Comparison of ENCODE assay signal across 1 cellular context in the genomic region with DNA sequence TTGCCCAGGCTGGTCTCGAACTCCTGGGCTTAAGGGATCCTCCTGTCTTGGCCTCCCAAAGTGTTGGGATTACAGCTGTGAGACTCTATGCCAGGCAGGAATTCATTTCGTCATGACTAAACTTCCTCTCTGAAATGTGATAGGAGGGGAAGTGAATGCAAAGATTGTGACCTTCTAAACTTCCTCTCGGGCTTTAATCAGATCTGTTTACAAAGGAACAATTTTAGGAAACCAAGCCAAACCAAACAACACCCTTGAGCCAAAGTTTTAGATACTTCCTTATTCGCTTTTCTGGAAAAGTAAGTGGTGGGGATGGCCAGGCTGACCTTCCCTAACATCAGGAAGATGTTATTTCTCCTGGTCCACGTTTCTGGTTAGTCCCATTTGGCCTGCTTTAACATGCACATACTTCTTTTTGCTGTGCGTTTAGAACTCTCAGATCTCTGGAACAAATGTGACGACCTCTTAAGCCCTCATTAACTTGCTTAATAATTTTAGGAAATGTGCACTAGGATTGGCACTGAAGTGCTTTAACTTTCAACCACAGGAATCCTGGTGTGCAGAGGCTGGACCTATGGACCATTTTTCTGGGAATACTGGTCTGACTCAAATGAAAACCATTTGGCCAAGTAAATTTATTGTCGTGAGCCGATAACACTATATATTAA.
TF ChIP-seq lines count a peak whose summit lies in the region.

No MANE protein-coding gene starts in this region.

TF ChIP-seq in K562, 482 proteins besides CTCF, POLR2A, EP300 and RAD21:
- peak; percentile 64; the same call in 1 of the 2 replicates for TF ChIP-seq GTF2E2 (tag; IDR thresholded peaks at IDR 0.05)
- TF ChIP-seq SMARCE1 (IDR thresholded peaks at IDR 0.05) = peak; percentile 50; the same call in 1 of the 2 replicates
- TF ChIP-seq ADNP (tag; IDR thresholded peaks at IDR 0.05) = 0 out of 2 replicates have a peak, but pooled peaks have one; percentile 36
- TF ChIP-seq KLF10 (CRISPR knock-in tag; IDR thresholded peaks at IDR 0.05) = no peak
- TF ChIP-seq, protein P1, sequence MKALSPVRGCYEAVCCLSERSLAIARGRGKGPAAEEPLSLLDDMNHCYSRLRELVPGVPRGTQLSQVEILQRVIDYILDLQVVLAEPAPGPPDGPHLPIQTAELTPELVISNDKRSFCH (CRISPR knock-in tag; IDR thresholded peaks at IDR 0.05) = no peak
- TF ChIP-seq, protein P1 (tag; IDR thresholded peaks at IDR 0.05) = 0 out of 2 replicates have a peak, but pooled peaks have one; percentile 67
- peak in 1 of 2 experiments; percentile 10; a peak in 1 of 4 replicates for TF ChIP-seq RCOR1 (IDR thresholded peaks at IDR 0.05; ENCODE audit: borderline replicate concordance in 1 of 2, low read depth in 2 of 2, low read length in 2 of 2)
- peak; percentile 36; the same call in 1 of the 2 replicates for TF ChIP-seq CTBP1 (IDR thresholded peaks at IDR 0.05; ENCODE audit: borderline replicate concordance)
- no peak for TF ChIP-seq ZNF507 (tag; conservative IDR thresholded peaks at IDR 0.05)
- peak; percentile 40; the same call in 1 of the 2 replicates for TF ChIP-seq ELF2 (CRISPR knock-in tag; IDR thresholded peaks at IDR 0.05)
- TF ChIP-seq RBM15 (IDR thresholded peaks at IDR 0.05; ENCODE audit: insufficient read depth, low read length) = no peak
- TF ChIP-seq U2AF2 (optimal IDR thresholded peaks at IDR 0.05; ENCODE audit: low read depth, low read length) = no peak
- TF ChIP-seq, protein P2, sequence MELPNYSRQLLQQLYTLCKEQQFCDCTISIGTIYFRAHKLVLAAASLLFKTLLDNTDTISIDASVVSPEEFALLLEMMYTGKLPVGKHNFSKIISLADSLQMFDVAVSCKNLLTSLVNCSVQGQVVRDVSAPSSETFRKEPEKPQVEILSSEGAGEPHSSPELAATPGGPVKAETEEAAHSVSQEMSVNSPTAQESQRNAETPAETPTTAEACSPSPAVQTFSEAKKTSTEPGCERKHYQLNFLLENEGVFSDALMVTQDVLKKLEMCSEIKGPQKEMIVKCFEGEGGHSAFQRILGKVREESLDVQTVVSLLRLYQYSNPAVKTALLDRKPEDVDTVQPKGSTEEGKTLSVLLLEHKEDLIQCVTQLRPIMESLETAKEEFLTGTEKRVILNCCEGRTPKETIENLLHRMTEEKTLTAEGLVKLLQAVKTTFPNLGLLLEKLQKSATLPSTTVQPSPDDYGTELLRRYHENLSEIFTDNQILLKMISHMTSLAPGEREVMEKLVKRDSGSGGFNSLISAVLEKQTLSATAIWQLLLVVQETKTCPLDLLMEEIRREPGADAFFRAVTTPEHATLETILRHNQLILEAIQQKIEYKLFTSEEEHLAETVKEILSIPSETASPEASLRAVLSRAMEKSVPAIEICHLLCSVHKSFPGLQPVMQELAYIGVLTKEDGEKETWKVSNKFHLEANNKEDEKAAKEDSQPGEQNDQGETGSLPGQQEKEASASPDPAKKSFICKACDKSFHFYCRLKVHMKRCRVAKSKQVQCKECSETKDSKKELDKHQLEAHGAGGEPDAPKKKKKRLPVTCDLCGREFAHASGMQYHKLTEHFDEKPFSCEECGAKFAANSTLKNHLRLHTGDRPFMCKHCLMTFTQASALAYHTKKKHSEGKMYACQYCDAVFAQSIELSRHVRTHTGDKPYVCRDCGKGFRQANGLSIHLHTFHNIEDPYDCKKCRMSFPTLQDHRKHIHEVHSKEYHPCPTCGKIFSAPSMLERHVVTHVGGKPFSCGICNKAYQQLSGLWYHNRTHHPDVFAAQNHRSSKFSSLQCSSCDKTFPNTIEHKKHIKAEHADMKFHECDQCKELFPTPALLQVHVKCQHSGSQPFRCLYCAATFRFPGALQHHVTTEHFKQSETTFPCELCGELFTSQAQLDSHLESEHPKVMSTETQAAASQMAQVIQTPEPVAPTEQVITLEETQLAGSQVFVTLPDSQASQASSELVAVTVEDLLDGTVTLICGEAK (IDR thresholded peaks at IDR 0.05) = no peak
- TF ChIP-seq, protein P2 (CRISPR knock-in tag; IDR thresholded peaks at IDR 0.05) = no peak
- TF ChIP-seq HCFC1 (IDR thresholded peaks at IDR 0.05; ENCODE audit: low read depth, low read length) = no peak
- TF ChIP-seq SPI1 (IDR thresholded peaks at IDR 0.05; ENCODE audit: borderline replicate concordance, low read depth, low read length) = peak; percentile 90
- TF ChIP-seq, protein P3, sequence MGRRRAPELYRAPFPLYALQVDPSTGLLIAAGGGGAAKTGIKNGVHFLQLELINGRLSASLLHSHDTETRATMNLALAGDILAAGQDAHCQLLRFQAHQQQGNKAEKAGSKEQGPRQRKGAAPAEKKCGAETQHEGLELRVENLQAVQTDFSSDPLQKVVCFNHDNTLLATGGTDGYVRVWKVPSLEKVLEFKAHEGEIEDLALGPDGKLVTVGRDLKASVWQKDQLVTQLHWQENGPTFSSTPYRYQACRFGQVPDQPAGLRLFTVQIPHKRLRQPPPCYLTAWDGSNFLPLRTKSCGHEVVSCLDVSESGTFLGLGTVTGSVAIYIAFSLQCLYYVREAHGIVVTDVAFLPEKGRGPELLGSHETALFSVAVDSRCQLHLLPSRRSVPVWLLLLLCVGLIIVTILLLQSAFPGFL (CRISPR knock-in tag; IDR thresholded peaks at IDR 0.05) = no peak
- TF ChIP-seq, protein P4, sequence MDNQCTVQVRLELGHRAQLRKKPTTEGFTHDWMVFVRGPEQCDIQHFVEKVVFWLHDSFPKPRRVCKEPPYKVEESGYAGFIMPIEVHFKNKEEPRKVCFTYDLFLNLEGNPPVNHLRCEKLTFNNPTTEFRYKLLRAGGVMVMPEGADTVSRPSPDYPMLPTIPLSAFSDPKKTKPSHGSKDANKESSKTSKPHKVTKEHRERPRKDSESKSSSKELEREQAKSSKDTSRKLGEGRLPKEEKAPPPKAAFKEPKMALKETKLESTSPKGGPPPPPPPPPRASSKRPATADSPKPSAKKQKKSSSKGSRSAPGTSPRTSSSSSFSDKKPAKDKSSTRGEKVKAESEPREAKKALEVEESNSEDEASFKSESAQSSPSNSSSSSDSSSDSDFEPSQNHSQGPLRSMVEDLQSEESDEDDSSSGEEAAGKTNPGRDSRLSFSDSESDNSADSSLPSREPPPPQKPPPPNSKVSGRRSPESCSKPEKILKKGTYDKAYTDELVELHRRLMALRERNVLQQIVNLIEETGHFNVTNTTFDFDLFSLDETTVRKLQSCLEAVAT (IDR thresholded peaks at IDR 0.05) = no peak
- TF ChIP-seq, protein P5, sequence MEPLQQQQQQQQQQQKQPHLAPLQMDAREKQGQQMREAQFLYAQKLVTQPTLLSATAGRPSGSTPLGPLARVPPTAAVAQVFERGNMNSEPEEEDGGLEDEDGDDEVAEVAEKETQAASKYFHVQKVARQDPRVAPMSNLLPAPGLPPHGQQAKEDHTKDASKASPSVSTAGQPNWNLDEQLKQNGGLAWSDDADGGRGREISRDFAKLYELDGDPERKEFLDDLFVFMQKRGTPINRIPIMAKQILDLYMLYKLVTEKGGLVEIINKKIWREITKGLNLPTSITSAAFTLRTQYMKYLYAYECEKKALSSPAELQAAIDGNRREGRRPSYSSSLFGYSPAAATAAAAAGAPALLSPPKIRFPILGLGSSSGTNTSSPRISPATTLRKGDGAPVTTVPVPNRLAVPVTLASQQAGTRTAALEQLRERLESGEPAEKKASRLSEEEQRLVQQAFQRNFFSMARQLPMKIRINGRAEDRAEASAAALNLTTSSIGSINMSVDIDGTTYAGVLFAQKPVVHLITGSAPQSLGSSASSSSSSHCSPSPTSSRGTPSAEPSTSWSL (CRISPR knock-in tag; IDR thresholded peaks at IDR 0.05; ENCODE audit: borderline replicate concordance) = no peak
- TF ChIP-seq, protein P6, sequence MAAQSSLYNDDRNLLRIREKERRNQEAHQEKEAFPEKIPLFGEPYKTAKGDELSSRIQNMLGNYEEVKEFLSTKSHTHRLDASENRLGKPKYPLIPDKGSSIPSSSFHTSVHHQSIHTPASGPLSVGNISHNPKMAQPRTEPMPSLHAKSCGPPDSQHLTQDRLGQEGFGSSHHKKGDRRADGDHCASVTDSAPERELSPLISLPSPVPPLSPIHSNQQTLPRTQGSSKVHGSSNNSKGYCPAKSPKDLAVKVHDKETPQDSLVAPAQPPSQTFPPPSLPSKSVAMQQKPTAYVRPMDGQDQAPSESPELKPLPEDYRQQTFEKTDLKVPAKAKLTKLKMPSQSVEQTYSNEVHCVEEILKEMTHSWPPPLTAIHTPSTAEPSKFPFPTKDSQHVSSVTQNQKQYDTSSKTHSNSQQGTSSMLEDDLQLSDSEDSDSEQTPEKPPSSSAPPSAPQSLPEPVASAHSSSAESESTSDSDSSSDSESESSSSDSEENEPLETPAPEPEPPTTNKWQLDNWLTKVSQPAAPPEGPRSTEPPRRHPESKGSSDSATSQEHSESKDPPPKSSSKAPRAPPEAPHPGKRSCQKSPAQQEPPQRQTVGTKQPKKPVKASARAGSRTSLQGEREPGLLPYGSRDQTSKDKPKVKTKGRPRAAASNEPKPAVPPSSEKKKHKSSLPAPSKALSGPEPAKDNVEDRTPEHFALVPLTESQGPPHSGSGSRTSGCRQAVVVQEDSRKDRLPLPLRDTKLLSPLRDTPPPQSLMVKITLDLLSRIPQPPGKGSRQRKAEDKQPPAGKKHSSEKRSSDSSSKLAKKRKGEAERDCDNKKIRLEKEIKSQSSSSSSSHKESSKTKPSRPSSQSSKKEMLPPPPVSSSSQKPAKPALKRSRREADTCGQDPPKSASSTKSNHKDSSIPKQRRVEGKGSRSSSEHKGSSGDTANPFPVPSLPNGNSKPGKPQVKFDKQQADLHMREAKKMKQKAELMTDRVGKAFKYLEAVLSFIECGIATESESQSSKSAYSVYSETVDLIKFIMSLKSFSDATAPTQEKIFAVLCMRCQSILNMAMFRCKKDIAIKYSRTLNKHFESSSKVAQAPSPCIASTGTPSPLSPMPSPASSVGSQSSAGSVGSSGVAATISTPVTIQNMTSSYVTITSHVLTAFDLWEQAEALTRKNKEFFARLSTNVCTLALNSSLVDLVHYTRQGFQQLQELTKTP (IDR thresholded peaks at IDR 0.05; ENCODE audit: low read depth in 1 of 2, partially characterized antibody in 2 of 2) = peak in 1 of 2 experiments; percentile 23
- TF ChIP-seq FOXK2 (conservative IDR thresholded peaks at IDR 0.05 in 1 of 2, IDR thresholded peaks at IDR 0.05 in 1 of 2; ENCODE audit: low read depth in 2 of 2) = no peak
- TF ChIP-seq HNRNPH1 (optimal IDR thresholded peaks at IDR 0.05; ENCODE audit: low read depth, low read length) = no peak
- TF ChIP-seq ATF1 (CRISPR knock-in tag; IDR thresholded peaks at IDR 0.05) = no peak
- no peak for TF ChIP-seq ATF1 (tag; IDR thresholded peaks at IDR 0.05)
- TF ChIP-seq FOXA3 (CRISPR knock-in tag; conservative IDR thresholded peaks at IDR 0.05 in 1 of 2, IDR thresholded peaks at IDR 0.05 in 1 of 2) = peak in 1 of 2 experiments; percentile 75; a peak in 2 of 4 replicates
- TF ChIP-seq SUPT5H (IDR thresholded peaks at IDR 0.05) = no peak
- 0 out of 2 replicates have a peak, but pooled peaks have one; percentile 7 for TF ChIP-seq ARID1B (IDR thresholded peaks at IDR 0.05)
- TF ChIP-seq SOX6 (IDR thresholded peaks at IDR 0.05) = peak; percentile 44; the same call in 1 of the 2 replicates
- no peak for TF ChIP-seq ZNF282 (CRISPR knock-in tag; IDR thresholded peaks at IDR 0.05)
- 0 out of 2 replicates have a peak, but pooled peaks have one; percentile 9 for TF ChIP-seq ESRRA (IDR thresholded peaks at IDR 0.05; ENCODE audit: borderline replicate concordance, low read depth)
- TF ChIP-seq ETV6 (IDR thresholded peaks at IDR 0.05; ENCODE audit: borderline replicate concordance in 1 of 2, low read depth in 2 of 2, low read length in 1 of 2) = peak in 1 of 2 experiments; percentile 50; a peak in 1 of 4 replicates
- TF ChIP-seq ETV6 (CRISPR knock-in tag; IDR thresholded peaks at IDR 0.05; ENCODE audit: borderline replicate concordance) = no peak
- no peak for TF ChIP-seq HNRNPUL1 (IDR thresholded peaks at IDR 0.05; ENCODE audit: low read length)
- no peak for TF ChIP-seq NR2C2 (CRISPR knock-in tag; IDR thresholded peaks at IDR 0.05)
- TF ChIP-seq NR2C2 (tag; IDR thresholded peaks at IDR 0.05) = 0 out of 2 replicates have a peak, but pooled peaks have one; percentile 17
